Comparison of ENCODE assay signal across 14 cellular contexts in the genomic region with DNA sequence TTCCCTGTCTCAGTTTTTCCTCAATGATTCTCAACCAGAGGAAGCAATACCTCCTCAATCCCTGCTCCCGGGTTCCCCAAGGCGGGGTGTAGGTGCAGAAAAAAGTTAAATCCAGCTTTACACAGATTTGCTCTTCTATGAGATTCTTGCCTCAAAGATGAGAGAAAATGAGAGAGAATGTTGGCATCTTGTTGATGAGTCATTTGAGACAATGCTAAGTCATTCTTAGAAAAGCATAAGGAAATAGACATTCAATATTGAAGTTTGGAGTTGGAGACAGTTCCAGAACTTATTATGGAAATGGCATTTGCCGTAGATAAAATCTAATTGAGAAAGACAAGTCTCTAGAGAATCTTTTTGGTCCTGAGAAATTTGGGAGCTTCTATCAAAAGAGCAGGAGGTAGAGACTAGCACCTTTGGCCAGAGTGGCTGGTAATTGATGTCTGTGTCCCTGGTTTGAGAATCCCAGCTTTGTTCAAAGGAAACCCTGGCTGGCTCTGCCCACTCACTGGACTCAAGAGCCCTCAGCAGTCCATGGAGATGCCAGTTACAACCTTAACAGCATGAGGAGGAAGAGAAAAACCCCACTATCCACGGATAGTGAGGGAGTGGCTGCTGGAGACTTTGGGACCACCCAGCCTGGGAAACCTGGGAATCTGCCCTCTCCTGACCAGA.
A peak's percentile ranks its signal among the peaks of the same experiment; 100 is the strongest.
DNase-seq lines count a peak whose midpoint lies in the region; ATAC-seq and TF ChIP-seq lines count a peak whose summit lies in the region.
"Had no signal": no experiment of that assay in that cellular context is flagged by ENCODE, and none has a peak within 500 bp of the region (broad histone marks: within the 10 kb centered on the region; RNA-seq: fewer than 3 reads in every experiment).

No MANE protein-coding gene starts in this region.

- ATAC-seq in T-cell (replicated peaks in 1 of 4) = no peak

- peaks cover 7 to 33% of the 10 kb centered on the region in 2 donors for H3K27me3 Mint-ChIP-seq in T-cell

- H3K14ac ChIP-seq in mesenchymal stem cell (ENCODE audit: low read length in 2 of 2) = no peak overlapping the region

- H3K9ac ChIP-seq in HUES6 (ENCODE audit: low read length) = peak overlapping the region; percentile 70
- peak overlapping the region; percentile 64 for H3K9ac ChIP-seq in mesenchymal stem cell (ENCODE audit: low read length)

- TF ChIP-seq CTCF in brain microvascular endothelial cell (IDR thresholded peaks at IDR 0.05; ENCODE audit: low read depth, low read length, missing control alignments) = no peak

- H2AFZ ChIP-seq in mesenchymal stem cell (ENCODE audit: low read depth, low read length) = no peak overlapping the region

- H4K8ac ChIP-seq in mesenchymal stem cell (ENCODE audit: low read length) = no peak overlapping the region

- H3K27me3 ChIP-seq in HUES6 (ENCODE audit: control insufficient read depth, insufficient read depth, low read length) (no peaks in the 10 kb centered on the region), brain microvascular endothelial cell (replicated peaks) (no peaks in the 10 kb centered on the region), mesenchymal stem cell (ENCODE audit: control insufficient read depth in 1 of 2, insufficient read depth in 1 of 2, low read length in 2 of 2) (no peaks in the 10 kb centered on the region)
- H3K27me3 ChIP-seq: suprapubic skin had no signal

- no peak overlapping the region for H2BK15ac ChIP-seq in mesenchymal stem cell (ENCODE audit: low read depth, poor library complexity, severe bottlenecking)

- peak; percentile 54 for DNase-seq in ACHN
- DNase-seq in brain microvascular endothelial cell = peak; percentile 2
- peak; percentile 45 for DNase-seq in mesenchymal stem cell
- DNase-seq in activated effector memory CD4-positive, alpha-beta T cell treated with anti-CD3 and anti-CD28 coated beads, Interleukin-2, amount 50 U/mL, for 16 hours = no peak
- no peak for DNase-seq in NCI-H2107 (lab: John Stamatoyannopoulos, UW)
- DNase-seq in NCI-H82 treated with DMSO at 0.1 percent for 48 hours (lab: John Stamatoyannopoulos, UW; ENCODE audit: unreplicated experiment) = no peak
- DNase-seq in T-cell = no peak
- DNase-seq: activated CD4-positive, alpha-beta T cell treated with anti-CD3 and anti-CD28 coated beads, Interleukin-2, amount 10 ng/mL, durations not matched to agents 7 days and 5 days; activated gamma-delta T cell; NCI-H446 had no signal

- H3K4me3 ChIP-seq in HUES6 (ENCODE audit: low read depth, low read length) = no peak overlapping the region
- no peak overlapping the region for H3K4me3 ChIP-seq in brain microvascular endothelial cell (ENCODE audit: low read depth, low read length)
- H3K4me3 ChIP-seq in mesenchymal stem cell (ENCODE audit: insufficient read depth in 1 of 2, low read depth in 1 of 2, low read length in 2 of 2) = no peak overlapping the region
- H3K4me3 ChIP-seq: lung, prostate gland, suprapubic skin had no signal

- H3K9me3 ChIP-seq in HUES6 (ENCODE audit: control insufficient read depth, insufficient read depth, low read depth, low read length) (peaks cover 5% of the 10 kb centered on the region; the same call in 1 of the 2 replicates), mesenchymal stem cell (ENCODE audit: control insufficient read depth, low read length) (peaks cover 10% of the 10 kb centered on the region)
- H3K9me3 ChIP-seq: prostate gland, suprapubic skin had no signal

- in situ Hi-C loops in ACHN (cut with HindIII; ENCODE audit: low pct_ligation_motif_present, low pct_unique_long_range_greater_than_20kb, low sequenced_read_pairs) (no loop called here), brain microvascular endothelial cell (cut with HindIII; ENCODE audit: low pct_ligation_motif_present, low sequenced_read_pairs) (no loop called here)

- H3K18ac ChIP-seq in mesenchymal stem cell (ENCODE audit: low read depth in 1 of 2, low read length in 2 of 2) = peak overlapping the region; percentile 7 to 85

- H2BK5ac ChIP-seq in mesenchymal stem cell (ENCODE audit: low read depth, low read length, poor library complexity, severe bottlenecking) = peak overlapping the region; percentile 95

- H3K23ac ChIP-seq in mesenchymal stem cell (ENCODE audit: low read length in 2 of 2) = no peak overlapping the region

- H3K79me1 ChIP-seq in mesenchymal stem cell (replicated peaks; ENCODE audit: low read length, poor library complexity, severe bottlenecking) = no peaks in the 10 kb centered on the region

- H3K36me3 ChIP-seq in HUES6 (ENCODE audit: control insufficient read depth, insufficient read depth, low read length) = no peaks in the 10 kb centered on the region; the same call in 1 of the 2 replicates
- H3K36me3 ChIP-seq in brain microvascular endothelial cell (replicated peaks) = no peaks in the 10 kb centered on the region
- no peaks in the 10 kb centered on the region for H3K36me3 ChIP-seq in mesenchymal stem cell (ENCODE audit: control insufficient read depth in 1 of 2, insufficient read depth in 2 of 2, low read depth in 1 of 2, low read length in 2 of 2)
- H3K36me3 ChIP-seq: prostate gland, suprapubic skin had no signal

- peak overlapping the region in 1 of 2 experiments; percentile 43 for H3K4ac ChIP-seq in mesenchymal stem cell (ENCODE audit: low read depth in 1 of 2, low read length in 2 of 2)

- peak overlapping the region; percentile 79 for H2AK5ac ChIP-seq in mesenchymal stem cell (ENCODE audit: low read length, severe bottlenecking)

- peak overlapping the region; percentile 16 to 91 for H2BK12ac ChIP-seq in mesenchymal stem cell (ENCODE audit: low read length in 2 of 2)

- H3K4me1 ChIP-seq in HUES6 (ENCODE audit: control insufficient read depth, insufficient read depth, low read length) = peaks cover 39% of the 10 kb centered on the region
- peaks cover 6% of the 10 kb centered on the region for H3K4me1 ChIP-seq in mesenchymal stem cell (ENCODE audit: control insufficient read depth, insufficient read depth, low read depth, low read length)
- H3K4me1 ChIP-seq: prostate gland, suprapubic skin had no signal

- CTCF ChIA-PET in T-cell (lab: Charles Lee) = interaction anchor here in 1 of 2 donors (0.6 kb wide), 1 partner anchor 291 kb away, joined by 6 read pairs; no protein-coding TSS in a partner anchor

- H3K27ac Mint-ChIP-seq in T-cell = no peak overlapping the region
- H3K27ac Mint-ChIP-seq: activated CD4-positive, alpha-beta T cell treated with anti-CD3 and anti-CD28 coated beads, Interleukin-2, amount 10 ng/mL, durations not matched to agents 7 days and 5 days had no signal

- no peak overlapping the region for H3K4me2 ChIP-seq in mesenchymal stem cell (ENCODE audit: low read length, poor library complexity, severe bottlenecking)

- peak overlapping the region; percentile 48 for H4K91ac ChIP-seq in mesenchymal stem cell (ENCODE audit: low read length)

- H3K4me3 Mint-ChIP-seq in T-cell = no peak overlapping the region
- H3K4me3 Mint-ChIP-seq: activated CD4-positive, alpha-beta T cell treated with anti-CD3 and anti-CD28 coated beads, Interleukin-2, amount 10 ng/mL, durations not matched to agents 7 days and 5 days had no signal

- POLR2A ChIA-PET in T-cell (lab: Charles Lee) = no interaction called here

- H3K27ac ChIP-seq in HUES6 (ENCODE audit: low read depth, low read length) (peak overlapping the region; percentile 68; the same call in 1 of the 2 replicates), brain microvascular endothelial cell (peak overlapping the region; percentile 62), mesenchymal stem cell (ENCODE audit: low read length, poor library complexity, severe bottlenecking) (peak overlapping the region; percentile 97)
- H3K27ac ChIP-seq: prostate gland, suprapubic skin had no signal

- peak overlapping the region; percentile 39 for H2BK120ac ChIP-seq in mesenchymal stem cell (ENCODE audit: low read depth, low read length)

- H3K4me1 Mint-ChIP-seq in T-cell = no peaks in the 10 kb centered on the region
- H3K4me1 Mint-ChIP-seq: activated CD4-positive, alpha-beta T cell treated with anti-CD3 and anti-CD28 coated beads, Interleukin-2, amount 10 ng/mL, durations not matched to agents 7 days and 5 days had no signal

- no peaks in the 10 kb centered on the region for H3K36me3 Mint-ChIP-seq in T-cell

- no peaks in the 10 kb centered on the region for H3K9me3 Mint-ChIP-seq in T-cell
- H3K9me3 Mint-ChIP-seq: activated CD4-positive, alpha-beta T cell treated with anti-CD3 and anti-CD28 coated beads, Interleukin-2, amount 10 ng/mL, durations not matched to agents 7 days and 5 days had no signal

- WGBS in mesenchymal stem cell = 68% methylated on average over 4 of the region's 4 CpGs

Comparison
In these comparisons a context has a peak if more than half of its experiments do, and no peak if none do; other contexts are left out.
1. DNase-seq: peak in ACHN (single experiment), brain microvascular endothelial cell (single experiment) and mesenchymal stem cell (single experiment); none in activated effector memory CD4-positive, alpha-beta T cell treated with anti-CD3 and anti-CD28 coated beads, Interleukin-2, amount 50 U/mL, for 16 hours (single experiment), NCI-H2107 (single experiment), NCI-H82 treated with DMSO at 0.1 percent for 48 hours (single experiment) and T-cell (0 of 34).
2. Peak in every context shown above with its lines, with median percentiles within 50 percentile points of each other: H3K27ac ChIP-seq.